9 cellular contexts compared by ENCODE assay signal in genomic region chr15:71651750-71652186, GRCh38.
A peak's percentile ranks its signal among the peaks of the same experiment; 100 is the strongest.
DNase-seq lines count a peak whose midpoint lies in the region; ATAC-seq, FAIRE-seq and TF ChIP-seq lines count a peak whose summit lies in the region.
"Had no signal": no experiment of that assay in that cellular context is flagged by ENCODE, and none has a peak within 500 bp of the region (broad histone marks: within the 10 kb centered on the region; RNA-seq: fewer than 3 reads in every experiment).

No MANE protein-coding gene starts in this region.

- no peaks in the 10 kb centered on the region for H3K79me2 ChIP-seq in ACC112 (ENCODE audit: control insufficient read depth, insufficient read depth, low read length, unreplicated experiment)

- peaks cover 8% of the 10 kb centered on the region for H3K4me1 ChIP-seq in ACC112 (ENCODE audit: control insufficient read depth, insufficient read depth, low read length, unreplicated experiment)

- peak overlapping the region; percentile 61 for H2AFZ ChIP-seq in ACC112 (ENCODE audit: low read length, unreplicated experiment)

- H3K27ac Mint-ChIP-seq in effector memory CD8-positive, alpha-beta T cell: no peak overlapping the region
- H3K27ac Mint-ChIP-seq in naive thymus-derived CD8-positive, alpha-beta T cell: no peak overlapping the region

- no peaks in the 10 kb centered on the region for H3K9me3 Mint-ChIP-seq in effector memory CD8-positive, alpha-beta T cell
- no peaks in the 10 kb centered on the region for H3K9me3 Mint-ChIP-seq in naive thymus-derived CD8-positive, alpha-beta T cell

- no peak for ATAC-seq in effector memory CD8-positive, alpha-beta T cell (replicated peaks)
- ATAC-seq in naive thymus-derived CD8-positive, alpha-beta T cell: no peak
- ATAC-seq in GM21786 (IDR thresholded peaks at IDR 0.05; ENCODE audit: unreplicated experiment): no peak

- FAIRE-seq in GM12891 (lab: Jason Lieb, UNC): peak; percentile 51
- FAIRE-seq: endometrium had no signal

- DNase-seq in GM12891 (ENCODE audit: insufficient read length, low spot score) (peak; percentile 2), NCI-H82 (lab: John Stamatoyannopoulos, UW) (peak; percentile 74), dedifferentiated amniotic fluid mesenchymal stem cell (ENCODE audit: extremely low spot score) (peak; percentile 90), medulla oblongata (ENCODE audit: extremely low spot score) (peak; percentile 54)
- DNase-seq in effector memory CD8-positive, alpha-beta T cell: no peak
- DNase-seq in naive thymus-derived CD8-positive, alpha-beta T cell: no peak

- no peaks in the 10 kb centered on the region for H3K36me3 ChIP-seq in ACC112 (ENCODE audit: insufficient read depth, low read length)

- no peaks in the 10 kb centered on the region for H3K4me1 Mint-ChIP-seq in effector memory CD8-positive, alpha-beta T cell (ENCODE audit: low read depth in 2 of 2)
- no peaks in the 10 kb centered on the region for H3K4me1 Mint-ChIP-seq in naive thymus-derived CD8-positive, alpha-beta T cell

- TF ChIP-seq POLR2A in GM12891 (IDR thresholded peaks at IDR 0.05; ENCODE audit: low read depth, low read length): no peak

- peaks cover 18 to 20% of the 10 kb centered on the region in 2 donors for H3K27me3 Mint-ChIP-seq in effector memory CD8-positive, alpha-beta T cell
- H3K27me3 Mint-ChIP-seq in naive thymus-derived CD8-positive, alpha-beta T cell: peaks cover 2 to 65% (median 9%) of the 10 kb centered on the region in 5 donors

- POLR2A ChIA-PET in naive thymus-derived CD8-positive, alpha-beta T cell (lab: Charles Lee): no interaction called here

- H3K4me3 ChIP-seq in ACC112 (ENCODE audit: low read depth, low read length): no peak overlapping the region

- no peak overlapping the region for H3K27ac ChIP-seq in ACC112 (ENCODE audit: low read depth, low read length)

- no peaks in the 10 kb centered on the region for H3K36me3 Mint-ChIP-seq in effector memory CD8-positive, alpha-beta T cell (ENCODE audit: insufficient read depth)
- no peaks in the 10 kb centered on the region for H3K36me3 Mint-ChIP-seq in naive thymus-derived CD8-positive, alpha-beta T cell

- no peaks in the 10 kb centered on the region for H3K27me3 ChIP-seq in ACC112 (ENCODE audit: insufficient read depth, low read length)

- no peak overlapping the region for H3K4me3 Mint-ChIP-seq in effector memory CD8-positive, alpha-beta T cell
- no peak overlapping the region for H3K4me3 Mint-ChIP-seq in naive thymus-derived CD8-positive, alpha-beta T cell

TF ChIP-seq in GM12891, 5 proteins besides CTCF, POLR2A, EP300 and RAD21:
- TF ChIP-seq TAF1 (IDR thresholded peaks at IDR 0.05; ENCODE audit: low read depth, low read length): no peak
- no peak for TF ChIP-seq PAX5 (IDR thresholded peaks at IDR 0.05; ENCODE audit: insufficient read depth, low read length, severe bottlenecking)
- no peak for TF ChIP-seq SPI1 (IDR thresholded peaks at IDR 0.05; ENCODE audit: low read depth, low read length)
- TF ChIP-seq POU2F2 (IDR thresholded peaks at IDR 0.05; ENCODE audit: low read depth, low read length): no peak
- TF ChIP-seq POLR2AphosphoS5 (IDR thresholded peaks at IDR 0.05; ENCODE audit: low read depth, low read length): no peak

Comparison
In these comparisons a context has a peak if more than half of its experiments do, and no peak if none do; other contexts are left out.
1. DNase-seq: peak in GM12891 (single experiment), NCI-H82 (single experiment), dedifferentiated amniotic fluid mesenchymal stem cell (single experiment) and medulla oblongata (single experiment); none in effector memory CD8-positive, alpha-beta T cell (0 of 3) and naive thymus-derived CD8-positive, alpha-beta T cell (0 of 10).